ENCODE assay signal across 31 cellular contexts in genomic region chr20:57896017-57896416, GRCh38.
"Had no signal": no experiment of that assay in that cellular context is flagged by ENCODE, and none has a peak within 500 bp of the region (broad histone marks: within the 10 kb centered on the region; RNA-seq: fewer than 3 reads in every experiment).

No MANE protein-coding gene starts in this region.

- ATAC-seq: activated naive CD8-positive, alpha-beta T cell treated with anti-CD3 and anti-CD28 coated beads, Interleukin-2, amount 50 U/mL, for 24 hours; activated T-cell treated with anti-CD3 and anti-CD28 coated beads, Interleukin-2, amount 50 U/mL, for 72 hours; esophagus mucosa; T-helper 17 cell; WTC11 had no signal

- H3K27ac Mint-ChIP-seq: activated CD4-positive, alpha-beta memory T cell treated with anti-CD3 and anti-CD28 coated beads, Interleukin-2, amount 10 ng/mL, durations not matched to agents 7 days and 5 days; activated CD4-positive, alpha-beta T cell treated with anti-CD3 and anti-CD28 coated beads, Interleukin-2, amount 10 ng/mL, durations not matched to agents 7 days and 5 days; activated naive CD4-positive, alpha-beta T cell treated with anti-CD3 and anti-CD28 coated beads for 36 hours; activated naive CD4-positive, alpha-beta T cell treated with anti-CD3 and anti-CD28 coated beads, Interleukin-2, amount 50 U/mL, for 24 hours; activated naive CD8-positive, alpha-beta T cell treated with anti-CD3 and anti-CD28 coated beads for 36 hours; activated naive CD8-positive, alpha-beta T cell treated with anti-CD3 and anti-CD28 coated beads, Interleukin-2, amount 50 U/mL, for 24 hours; activated T-cell treated with anti-CD3 and anti-CD28 coated beads, Interleukin-2, amount 50 U/mL, for 24 hours; activated T-cell treated with anti-CD3 and anti-CD28 coated beads, Interleukin-2, amount 50 U/mL, for 72 hours; brain; dendritic cell treated with granulocyte-macrophage colony-stimulating factor and Interleukin-4, amounts not matched to agents 40 ng/mL and 50 ng/mL, for 4 days; endodermal cell; T-helper 17 cell; T-helper 2 cell treated with Interferon-gamma antibody and Interleukin-4, amounts not matched to agents 5 μg/mL and 100 μg/mL, for 36 hours; WTC11 had no signal

- H3K27ac ChIP-seq: adrenal gland, breast epithelium, cardiac muscle cell, coronary artery, dorsolateral prefrontal cortex, VCaP had no signal

- H3K9me3 Mint-ChIP-seq: activated CD4-positive, alpha-beta memory T cell treated with anti-CD3 and anti-CD28 coated beads, Interleukin-2, amount 10 ng/mL, durations not matched to agents 7 days and 5 days; activated CD4-positive, alpha-beta T cell treated with anti-CD3 and anti-CD28 coated beads, Interleukin-2, amount 10 ng/mL, durations not matched to agents 7 days and 5 days; activated naive CD4-positive, alpha-beta T cell treated with anti-CD3 and anti-CD28 coated beads for 36 hours; activated naive CD4-positive, alpha-beta T cell treated with anti-CD3 and anti-CD28 coated beads, Interleukin-2, amount 50 U/mL, for 24 hours; activated naive CD8-positive, alpha-beta T cell treated with anti-CD3 and anti-CD28 coated beads for 36 hours; activated naive CD8-positive, alpha-beta T cell treated with anti-CD3 and anti-CD28 coated beads, Interleukin-2, amount 50 U/mL, for 24 hours; activated T-cell treated with anti-CD3 and anti-CD28 coated beads, Interleukin-2, amount 50 U/mL, for 24 hours; activated T-cell treated with anti-CD3 and anti-CD28 coated beads, Interleukin-2, amount 50 U/mL, for 72 hours; central memory CD8-positive, alpha-beta T cell; endodermal cell; T-helper 2 cell treated with Interferon-gamma antibody and Interleukin-4, amounts not matched to agents 5 μg/mL and 100 μg/mL, for 36 hours; WTC11 had no signal

- H3K9me3 ChIP-seq: adrenal gland, breast epithelium had no signal

- H3K27me3 Mint-ChIP-seq: activated CD4-positive, alpha-beta T cell treated with anti-CD3 and anti-CD28 coated beads, Interleukin-2, amount 10 ng/mL, durations not matched to agents 7 days and 5 days; activated naive CD4-positive, alpha-beta T cell treated with anti-CD3 and anti-CD28 coated beads, Interleukin-2, amount 50 U/mL, for 24 hours; brain had no signal

- H3K4me3 Mint-ChIP-seq: activated CD4-positive, alpha-beta memory T cell treated with anti-CD3 and anti-CD28 coated beads, Interleukin-2, amount 10 ng/mL, durations not matched to agents 7 days and 5 days; activated CD4-positive, alpha-beta T cell treated with anti-CD3 and anti-CD28 coated beads, Interleukin-2, amount 10 ng/mL, durations not matched to agents 7 days and 5 days; activated naive CD4-positive, alpha-beta T cell treated with anti-CD3 and anti-CD28 coated beads for 36 hours; activated naive CD4-positive, alpha-beta T cell treated with anti-CD3 and anti-CD28 coated beads, Interleukin-2, amount 50 U/mL, for 24 hours; activated naive CD8-positive, alpha-beta T cell treated with anti-CD3 and anti-CD28 coated beads for 36 hours; activated naive CD8-positive, alpha-beta T cell treated with anti-CD3 and anti-CD28 coated beads, Interleukin-2, amount 50 U/mL, for 24 hours; activated T-cell treated with anti-CD3 and anti-CD28 coated beads, Interleukin-2, amount 50 U/mL, for 24 hours; activated T-cell treated with anti-CD3 and anti-CD28 coated beads, Interleukin-2, amount 50 U/mL, for 72 hours; brain; central memory CD8-positive, alpha-beta T cell; dendritic cell treated with granulocyte-macrophage colony-stimulating factor and Interleukin-4, amounts not matched to agents 40 ng/mL and 50 ng/mL, for 4 days; endodermal cell; T-helper 17 cell; T-helper 2 cell treated with Interferon-gamma antibody and Interleukin-4, amounts not matched to agents 5 μg/mL and 100 μg/mL, for 36 hours; WTC11 had no signal

- H3K4me1 ChIP-seq: adrenal gland, breast epithelium had no signal

- H3K36me3 ChIP-seq: adrenal gland, breast epithelium, cardiac muscle cell had no signal

- DNase-seq: activated CD4-positive, alpha-beta memory T cell treated with anti-CD3 and anti-CD28 coated beads, Interleukin-2, amount 10 ng/mL, durations not matched to agents 7 days and 5 days; activated CD4-positive, alpha-beta T cell treated with anti-CD3 and anti-CD28 coated beads for 1 hour; activated CD4-positive, alpha-beta T cell treated with anti-CD3 and anti-CD28 coated beads for 4 hours; activated CD4-positive, alpha-beta T cell treated with anti-CD3 and anti-CD28 coated beads, Interleukin-2, amount 10 ng/mL, durations not matched to agents 7 days and 5 days; activated CD4-positive, alpha-beta T cell treated with anti-CD3 and anti-CD28 coated beads, Interleukin-2, amount 50 U/mL, for 4 hours; activated CD8-positive, alpha-beta memory T cell treated with anti-CD3 and anti-CD28 coated beads, Interleukin-2, amount 50 U/mL, for 48 hours; activated naive CD4-positive, alpha-beta T cell treated with anti-CD3 and anti-CD28 coated beads for 36 hours; activated naive CD8-positive, alpha-beta T cell treated with anti-CD3 and anti-CD28 coated beads for 36 hours; activated naive CD8-positive, alpha-beta T cell treated with anti-CD3 and anti-CD28 coated beads, Interleukin-2, amount 50 U/mL, for 24 hours; activated T-cell treated with anti-CD3 and anti-CD28 coated beads for 4 hours; activated T-cell treated with anti-CD3 and anti-CD28 coated beads, Interleukin-2, amount 50 U/mL, for 24 hours; activated T-cell treated with anti-CD3 and anti-CD28 coated beads, Interleukin-2, amount 50 U/mL, for 72 hours; adrenal gland; dorsolateral prefrontal cortex; effector memory CD4-positive, alpha-beta T cell; endodermal cell; foreskin fibroblast; T-helper 1 cell; T-helper 17 cell; T1000 had no signal

- H3K36me3 Mint-ChIP-seq: activated naive CD4-positive, alpha-beta T cell treated with anti-CD3 and anti-CD28 coated beads, Interleukin-2, amount 50 U/mL, for 24 hours; activated naive CD8-positive, alpha-beta T cell treated with anti-CD3 and anti-CD28 coated beads for 36 hours; brain; WTC11 had no signal

- H3K27me3 ChIP-seq: adrenal gland, breast epithelium had no signal

- H3K4me1 Mint-ChIP-seq: activated CD4-positive, alpha-beta memory T cell treated with anti-CD3 and anti-CD28 coated beads, Interleukin-2, amount 10 ng/mL, durations not matched to agents 7 days and 5 days; activated CD4-positive, alpha-beta T cell treated with anti-CD3 and anti-CD28 coated beads, Interleukin-2, amount 10 ng/mL, durations not matched to agents 7 days and 5 days; activated naive CD4-positive, alpha-beta T cell treated with anti-CD3 and anti-CD28 coated beads, Interleukin-2, amount 50 U/mL, for 24 hours; activated naive CD8-positive, alpha-beta T cell treated with anti-CD3 and anti-CD28 coated beads for 36 hours; activated naive CD8-positive, alpha-beta T cell treated with anti-CD3 and anti-CD28 coated beads, Interleukin-2, amount 50 U/mL, for 24 hours; central memory CD8-positive, alpha-beta T cell; T-helper 17 cell had no signal

- H3K4me3 ChIP-seq: adrenal gland, breast epithelium, cardiac muscle cell, coronary artery, dorsolateral prefrontal cortex had no signal
